Comparison of ENCODE assay signal across 9 cellular contexts in genomic region chr17:596763-597644, GRCh38.
DNase-seq lines count a peak whose midpoint lies in the region; ATAC-seq lines count a peak whose summit lies in the region.
"Had no signal": no experiment of that assay in that cellular context is flagged by ENCODE, and none has a peak within 500 bp of the region (broad histone marks: within the 10 kb centered on the region; RNA-seq: fewer than 3 reads in every experiment).

No MANE protein-coding gene starts in this region.

- ATAC-seq in activated T-helper 17 cell treated with anti-CD3 and anti-CD28 coated beads, Interleukin-2, amount 50 U/mL, for 72 hours (replicated peaks), result peak; percentile 81
- no peak for ATAC-seq in HG02588 (IDR thresholded peaks at IDR 0.05; ENCODE audit: unreplicated experiment)

- DNase-seq in activated T-cell treated with anti-CD3 and anti-CD28 coated beads for 24 hours (ENCODE audit: low read depth), result peak; percentile 6
- no peak for DNase-seq in activated T-cell treated with anti-CD3 and anti-CD28 coated beads, Interleukin-2, amount 50 U/mL, for 1 hour
- DNase-seq in kidney glomerular epithelial cell (lab: John Stamatoyannopoulos, UW), result peak; percentile 51
- no peak for DNase-seq in NCI-H69 (lab: John Stamatoyannopoulos, UW)
- no peak for DNase-seq in COLO668 (lab: John Stamatoyannopoulos, UW; ENCODE audit: unreplicated experiment)
- DNase-seq: C1 segment of cervical spinal cord had no signal

- no peak overlapping the region for H3K4me3 Mint-ChIP-seq in activated T-helper 17 cell treated with anti-CD3 and anti-CD28 coated beads, Interleukin-2, amount 50 U/mL, for 72 hours
- H3K4me3 Mint-ChIP-seq in stimulated activated naive CD8-positive, alpha-beta T cell treated with anti-CD3 and anti-CD28 coated beads, Interleukin-15, Interleukin-2, amounts not matched to agents 100 ng/mL and 50 ng/mL, for 24 hours, result no peak overlapping the region

- no peak overlapping the region for H3K27ac Mint-ChIP-seq in activated T-helper 17 cell treated with anti-CD3 and anti-CD28 coated beads, Interleukin-2, amount 50 U/mL, for 72 hours
- peak overlapping the region; percentile 26 for H3K27ac Mint-ChIP-seq in stimulated activated naive CD8-positive, alpha-beta T cell treated with anti-CD3 and anti-CD28 coated beads, Interleukin-15, Interleukin-2, amounts not matched to agents 100 ng/mL and 50 ng/mL, for 24 hours

- no peaks in the 10 kb centered on the region for H3K4me1 Mint-ChIP-seq in activated T-helper 17 cell treated with anti-CD3 and anti-CD28 coated beads, Interleukin-2, amount 50 U/mL, for 72 hours
- peaks cover 9% of the 10 kb centered on the region for H3K4me1 Mint-ChIP-seq in stimulated activated naive CD8-positive, alpha-beta T cell treated with anti-CD3 and anti-CD28 coated beads, Interleukin-15, Interleukin-2, amounts not matched to agents 100 ng/mL and 50 ng/mL, for 24 hours (ENCODE audit: low read depth)

- H3K9me3 Mint-ChIP-seq in activated T-helper 17 cell treated with anti-CD3 and anti-CD28 coated beads, Interleukin-2, amount 50 U/mL, for 72 hours, result no peaks in the 10 kb centered on the region
- H3K9me3 Mint-ChIP-seq in stimulated activated naive CD8-positive, alpha-beta T cell treated with anti-CD3 and anti-CD28 coated beads, Interleukin-15, Interleukin-2, amounts not matched to agents 100 ng/mL and 50 ng/mL, for 24 hours, result no peaks in the 10 kb centered on the region

- no peaks in the 10 kb centered on the region for H3K27me3 Mint-ChIP-seq in activated T-helper 17 cell treated with anti-CD3 and anti-CD28 coated beads, Interleukin-2, amount 50 U/mL, for 72 hours
- H3K27me3 Mint-ChIP-seq in stimulated activated naive CD8-positive, alpha-beta T cell treated with anti-CD3 and anti-CD28 coated beads, Interleukin-15, Interleukin-2, amounts not matched to agents 100 ng/mL and 50 ng/mL, for 24 hours, result no peaks in the 10 kb centered on the region

- H3K36me3 Mint-ChIP-seq in activated T-helper 17 cell treated with anti-CD3 and anti-CD28 coated beads, Interleukin-2, amount 50 U/mL, for 72 hours (ENCODE audit: low read depth), result peaks cover 31% of the 10 kb centered on the region
- peaks cover 40% of the 10 kb centered on the region for H3K36me3 Mint-ChIP-seq in stimulated activated naive CD8-positive, alpha-beta T cell treated with anti-CD3 and anti-CD28 coated beads, Interleukin-15, Interleukin-2, amounts not matched to agents 100 ng/mL and 50 ng/mL, for 24 hours (ENCODE audit: low read depth)

Comparison
In these comparisons a context has a peak if more than half of its experiments do, and no peak if none do; other contexts are left out.
1. DNase-seq: peak in activated T-cell treated with anti-CD3 and anti-CD28 coated beads for 24 hours (single experiment) and kidney glomerular epithelial cell (single experiment); none in activated T-cell treated with anti-CD3 and anti-CD28 coated beads, Interleukin-2, amount 50 U/mL, for 1 hour (single experiment), NCI-H69 (single experiment) and COLO668 (single experiment).